Comparison of ENCODE assay signal across 8 cellular contexts in the genomic region with DNA sequence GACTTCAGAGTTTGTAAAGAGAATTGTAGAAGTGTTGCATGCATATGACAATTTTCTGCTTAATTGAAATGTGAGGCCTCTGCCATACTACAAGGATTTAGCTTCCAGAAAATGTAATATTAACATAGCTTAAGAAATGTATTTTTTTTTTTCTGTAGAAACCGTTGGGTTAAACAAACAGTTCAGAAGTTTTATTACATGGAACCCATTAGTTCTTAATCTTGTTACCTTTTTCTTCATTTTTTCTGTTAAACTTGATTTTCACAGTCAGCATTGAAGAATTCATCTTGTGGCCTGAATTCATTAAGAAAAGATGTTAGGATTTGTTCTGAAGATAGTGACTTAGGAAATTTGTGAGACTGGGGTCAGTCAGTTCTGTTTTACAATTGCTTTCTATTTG. TPM values are rescaled to one million over a fixed set of nuclear protein-coding genes. Genes with fewer than 3 reads are reported as not detected.
DNase-seq lines count a peak whose midpoint lies in the region; ATAC-seq and TF ChIP-seq lines count a peak whose summit lies in the region.

No MANE protein-coding gene starts in this region.

- intact Hi-C loops in left lung (cut with DNase I): loop anchor here in 1 of 2 donors (10.0 kb wide), 1 partner anchor 687 kb away; no protein-coding TSS in a partner anchor
- intact Hi-C loops in tibial artery (cut with DNase I; ENCODE audit: low total_unique reads): loop anchor here (10.0 kb wide), 1 partner anchor 387 kb away; no protein-coding TSS in a partner anchor

- H3K4me3 ChIP-seq in left lung (peak overlapping the region; percentile 76 to 81), tibial artery (peak overlapping the region; percentile 83 to 97)

- no peaks in the 10 kb centered on the region for H3K27me3 Mint-ChIP-seq in activated T-cell treated with anti-CD3 and anti-CD28 coated beads, Interleukin-2, amount 50 U/mL, for 24 hours
- no peaks in the 10 kb centered on the region for H3K27me3 Mint-ChIP-seq in activated naive CD8-positive, alpha-beta T cell treated with anti-CD3 and anti-CD28 coated beads for 36 hours

- H3K36me3 Mint-ChIP-seq in activated T-cell treated with anti-CD3 and anti-CD28 coated beads, Interleukin-2, amount 50 U/mL, for 24 hours (ENCODE audit: low read depth): peaks cover 49% of the 10 kb centered on the region
- H3K36me3 Mint-ChIP-seq in activated naive CD8-positive, alpha-beta T cell treated with anti-CD3 and anti-CD28 coated beads for 36 hours: peaks cover 33% of the 10 kb centered on the region

- H3K4me1 ChIP-seq in left lung: peaks cover 10 to 52% of the 10 kb centered on the region in 2 donors
- H3K4me1 ChIP-seq in tibial artery: peaks cover 0 to 51% (median 19%) of the 10 kb centered on the region in 4 donors

- H3K4me3 Mint-ChIP-seq in activated T-cell treated with anti-CD3 and anti-CD28 coated beads, Interleukin-2, amount 50 U/mL, for 24 hours: peak overlapping the region; percentile 67
- peak overlapping the region; percentile 53 for H3K4me3 Mint-ChIP-seq in activated naive CD8-positive, alpha-beta T cell treated with anti-CD3 and anti-CD28 coated beads for 36 hours

- DNase-seq in activated T-cell treated with anti-CD3 and anti-CD28 coated beads, Interleukin-2, amount 50 U/mL, for 24 hours: no peak
- DNase-seq in activated T-cell treated with anti-CD3 and anti-CD28 coated beads for 4 hours: no peak
- no peak for DNase-seq in activated naive CD8-positive, alpha-beta T cell treated with anti-CD3 and anti-CD28 coated beads for 36 hours
- no peak for DNase-seq in left lung
- no peak for DNase-seq in tibial artery
- DNase-seq in SIG-M5 (lab: John Stamatoyannopoulos, UW): no peak
- DNase-seq in HCEC 1CT: no peak

- peaks cover 70% of the 10 kb centered on the region for H3K4me1 Mint-ChIP-seq in activated T-cell treated with anti-CD3 and anti-CD28 coated beads, Interleukin-2, amount 50 U/mL, for 24 hours (ENCODE audit: low read depth)
- peaks cover 55% of the 10 kb centered on the region for H3K4me1 Mint-ChIP-seq in activated naive CD8-positive, alpha-beta T cell treated with anti-CD3 and anti-CD28 coated beads for 36 hours

- H3K9me3 ChIP-seq in left lung: no peaks in the 10 kb centered on the region
- no peaks in the 10 kb centered on the region for H3K9me3 ChIP-seq in tibial artery

- H3K27ac ChIP-seq in left lung (peak overlapping the region; percentile 35 to 97), tibial artery (peak overlapping the region; percentile 83 to 100)

- TF ChIP-seq CTCF in left lung (IDR thresholded peaks at IDR 0.05): no peak
- TF ChIP-seq CTCF in tibial artery (IDR thresholded peaks at IDR 0.05): no peak

- ATAC-seq in left lung: no peak
- no peak for ATAC-seq in HG02642 (IDR thresholded peaks at IDR 0.05; ENCODE audit: poor library complexity, unreplicated experiment)

- H3K27me3 ChIP-seq in left lung: no peaks in the 10 kb centered on the region
- no peaks in the 10 kb centered on the region for H3K27me3 ChIP-seq in tibial artery

- H3K36me3 ChIP-seq in left lung: no peaks in the 10 kb centered on the region
- no peaks in the 10 kb centered on the region for H3K36me3 ChIP-seq in tibial artery

- H3K9me3 Mint-ChIP-seq in activated T-cell treated with anti-CD3 and anti-CD28 coated beads, Interleukin-2, amount 50 U/mL, for 24 hours: no peaks in the 10 kb centered on the region
- H3K9me3 Mint-ChIP-seq in activated naive CD8-positive, alpha-beta T cell treated with anti-CD3 and anti-CD28 coated beads for 36 hours: no peaks in the 10 kb centered on the region

- H3K27ac Mint-ChIP-seq in activated T-cell treated with anti-CD3 and anti-CD28 coated beads, Interleukin-2, amount 50 U/mL, for 24 hours: no peak overlapping the region
- no peak overlapping the region for H3K27ac Mint-ChIP-seq in activated naive CD8-positive, alpha-beta T cell treated with anti-CD3 and anti-CD28 coated beads for 36 hours

RNA-seq across cellular contexts. Expression of a gene that starts 4.9 kb away (rescaled TPM):
- total RNA-seq in activated naive CD8-positive, alpha-beta T cell treated with anti-CD3 and anti-CD28 coated beads for 36 hours: 10 to 100 TPM; 44.5 to 50.8 TPM
- 100 to 1,000 TPM in 1 of 2 donors, 10 to 100 TPM in 1; 97.1 to 118 TPM for total RNA-seq in left lung

RNA-seq across cellular contexts. Expression of a gene that starts 4.9 kb away (rescaled TPM):
- under 1 TPM; 0.58 to 0.64 TPM for total RNA-seq in activated naive CD8-positive, alpha-beta T cell treated with anti-CD3 and anti-CD28 coated beads for 36 hours
- under 1 TPM; 0.58 to 0.65 TPM for total RNA-seq in left lung

RNA-seq across cellular contexts. Expression of a gene that starts 50.3 kb away (rescaled TPM):
- 10 to 100 TPM; 49.2 to 49.6 TPM for total RNA-seq in activated naive CD8-positive, alpha-beta T cell treated with anti-CD3 and anti-CD28 coated beads for 36 hours
- 10 to 100 TPM; 49.2 to 49.7 TPM for total RNA-seq in left lung
